4 cellular contexts compared by ENCODE assay signal in the genomic region with DNA sequence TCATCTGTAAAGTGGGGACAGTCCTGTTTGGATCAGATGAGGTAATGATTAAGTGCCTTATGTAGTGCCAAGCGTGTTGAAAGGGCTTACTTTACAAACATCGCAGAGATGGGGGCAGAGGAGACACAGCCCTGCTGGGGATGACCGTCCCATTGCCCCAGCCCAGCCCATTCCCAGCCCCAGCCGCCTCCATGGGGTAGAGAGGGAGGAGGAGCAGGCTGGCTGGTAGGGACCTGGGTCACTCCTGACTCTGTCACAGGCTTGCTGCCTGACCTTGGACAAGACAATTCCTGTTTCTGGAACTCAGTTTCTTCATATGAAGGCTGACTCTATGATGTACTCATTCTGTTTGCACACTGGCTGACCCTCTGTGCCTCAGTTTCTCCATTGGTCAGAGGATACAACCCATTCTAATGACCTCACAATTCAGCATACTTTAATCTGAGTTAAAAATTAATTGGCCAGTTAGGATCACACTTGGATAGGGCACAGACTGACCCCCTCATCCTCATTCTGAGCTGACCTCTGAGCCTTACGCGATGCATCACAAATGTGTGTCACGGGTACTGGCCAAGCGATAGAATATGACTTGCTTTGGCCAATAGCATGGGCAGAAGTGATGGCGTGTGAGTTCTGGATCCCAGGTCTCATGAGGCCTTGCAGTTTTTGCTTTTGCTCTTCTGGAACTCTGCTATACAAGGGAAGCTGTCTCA.
"Had no signal": no experiment of that assay in that cellular context is flagged by ENCODE, and none has a peak within 500 bp of the region (broad histone marks: within the 10 kb centered on the region; RNA-seq: fewer than 3 reads in every experiment).

No MANE protein-coding gene starts in this region.

- H3K4me2 ChIP-seq: GM23338 had no signal

- H3K4me3 ChIP-seq: GM23338 had no signal

- H3K4me3 Mint-ChIP-seq: GM23338, H9 had no signal

- ATAC-seq: GM23338 had no signal

- DNase-seq: H9, HCEC 1CT, IMR-90 had no signal

- H2AFZ ChIP-seq: GM23338 had no signal

- H3K27ac Mint-ChIP-seq: GM23338, H9 had no signal
